Comparison of ENCODE assay signal across 9 cellular contexts in the genomic region with DNA sequence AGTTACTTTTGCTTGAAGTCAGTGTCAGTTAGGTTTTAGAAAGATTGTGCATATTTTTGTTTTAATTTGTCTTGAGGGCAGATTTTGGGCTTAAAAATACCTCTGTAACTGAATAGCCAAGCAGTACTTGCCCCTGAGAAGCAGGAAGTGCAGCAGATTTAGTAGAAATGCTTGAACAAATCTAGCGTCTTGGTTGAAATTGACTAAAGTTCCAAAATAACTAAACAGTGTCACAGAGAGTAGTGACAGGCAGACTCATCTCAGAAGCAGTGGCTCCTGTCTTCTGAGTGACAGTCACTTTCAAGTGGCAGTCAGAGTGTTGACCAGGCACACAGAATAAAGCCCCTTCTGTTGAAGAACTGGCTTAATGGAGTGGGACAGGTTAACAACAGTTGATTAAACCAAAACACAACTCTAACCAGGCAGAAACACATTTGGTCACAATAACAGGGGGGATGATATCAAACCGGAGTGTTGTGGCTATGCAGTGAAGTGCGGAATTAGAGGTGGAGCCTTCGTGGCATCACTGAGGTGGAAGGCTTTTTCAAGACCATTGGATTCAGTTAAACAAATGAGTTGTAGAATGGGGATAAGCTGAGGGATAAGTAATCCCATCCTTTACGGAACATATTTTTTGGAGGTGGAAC. TPM values are rescaled to one million over a fixed set of nuclear protein-coding genes. Genes with fewer than 3 reads are reported as not detected.
DNase-seq lines count a peak whose midpoint lies in the region; ATAC-seq and TF ChIP-seq lines count a peak whose summit lies in the region.
"Had no signal": no experiment of that assay in that cellular context is flagged by ENCODE, and none has a peak within 500 bp of the region (broad histone marks: within the 10 kb centered on the region; RNA-seq: fewer than 3 reads in every experiment).

No MANE protein-coding gene starts in this region.

- no peak overlapping the region for H2AFZ ChIP-seq in SK-N-SH (ENCODE audit: low read depth)

- TF ChIP-seq POLR2A in body of pancreas (IDR thresholded peaks at IDR 0.05), result no peak

- H3K36me3 Mint-ChIP-seq in stimulated activated effector memory CD8-positive, alpha-beta T cell treated with anti-CD3 and anti-CD28 coated beads, Interleukin-12 subunit alpha, Interleukin-12 subunit beta, amount 100 ng/mL, for 72 hours, result no peaks in the 10 kb centered on the region
- H3K36me3 Mint-ChIP-seq in activated CD4-positive, alpha-beta T cell treated with anti-CD3 and anti-CD28 coated beads, Interleukin-2, amount 10 ng/mL, durations not matched to agents 24 days and 14 days (ENCODE audit: low read depth), result no peaks in the 10 kb centered on the region

- H3K9me3 Mint-ChIP-seq in stimulated activated effector memory CD8-positive, alpha-beta T cell treated with anti-CD3 and anti-CD28 coated beads, Interleukin-12 subunit alpha, Interleukin-12 subunit beta, amount 100 ng/mL, for 72 hours, result no peaks in the 10 kb centered on the region
- H3K9me3 Mint-ChIP-seq in activated CD4-positive, alpha-beta T cell treated with anti-CD3 and anti-CD28 coated beads, Interleukin-2, amount 10 ng/mL, durations not matched to agents 24 days and 14 days, result no peaks in the 10 kb centered on the region
- H3K9me3 Mint-ChIP-seq: T-helper 1 cell treated with Interleukin-12 subunit alpha and Interleukin-12 subunit beta and Interleukin-4 antibody, amounts not matched to agents 30 μg/mL and 1 μg/mL, for 36 hours had no signal

- TF ChIP-seq RAD21 in SK-N-SH (IDR thresholded peaks at IDR 0.05; ENCODE audit: low read length), result no peak

- peaks cover 9% of the 10 kb centered on the region for H3K27me3 Mint-ChIP-seq in activated CD4-positive, alpha-beta T cell treated with anti-CD3 and anti-CD28 coated beads, Interleukin-2, amount 10 ng/mL, durations not matched to agents 24 days and 14 days

- DNase-seq in SK-N-SH, result no peak
- peak; percentile 66 for DNase-seq in NAMALWA (ENCODE audit: low spot score)
- DNase-seq in stimulated activated effector memory CD8-positive, alpha-beta T cell treated with anti-CD3 and anti-CD28 coated beads, Interleukin-12 subunit alpha, Interleukin-12 subunit beta, amount 100 ng/mL, for 72 hours (ENCODE audit: low spot score in 2 of 2), result no peak
- no peak for DNase-seq in activated CD4-positive, alpha-beta T cell treated with anti-CD3 and anti-CD28 coated beads, Interleukin-2, amount 10 ng/mL, durations not matched to agents 24 days and 14 days
- no peak for DNase-seq in body of pancreas
- DNase-seq in RWPE1 (ENCODE audit: low spot score), result no peak

- H3K27ac ChIP-seq in SK-N-SH (ENCODE audit: low read depth in 2 of 2, low read length in 1 of 2) (peak overlapping the region in 1 of 2 experiments; percentile 8; a peak in 1 of 4 replicates), body of pancreas (no peak overlapping the region), RWPE1 (no peak overlapping the region)

- H3K27ac Mint-ChIP-seq in stimulated activated effector memory CD8-positive, alpha-beta T cell treated with anti-CD3 and anti-CD28 coated beads, Interleukin-12 subunit alpha, Interleukin-12 subunit beta, amount 100 ng/mL, for 72 hours, result no peak overlapping the region
- H3K27ac Mint-ChIP-seq in activated CD4-positive, alpha-beta T cell treated with anti-CD3 and anti-CD28 coated beads, Interleukin-2, amount 10 ng/mL, durations not matched to agents 24 days and 14 days, result no peak overlapping the region
- H3K27ac Mint-ChIP-seq: T-helper 1 cell treated with Interleukin-12 subunit alpha and Interleukin-12 subunit beta and Interleukin-4 antibody, amounts not matched to agents 30 μg/mL and 1 μg/mL, for 36 hours had no signal

- POLR2A ChIA-PET in SK-N-SH (lab: Yijun Ruan, JAX), result no interaction called here
- POLR2A ChIA-PET in RWPE1 (lab: Yijun Ruan, JAX; ENCODE audit: low non-redundant PET), result interaction anchor here (0.6 kb wide), 1 partner anchor 11 kb away, joined by 4 read pairs; no protein-coding TSS in a partner anchor

- peaks cover 100% of the 10 kb centered on the region for H3K79me2 ChIP-seq in SK-N-SH (ENCODE audit: insufficient read depth)

- ATAC-seq in SK-N-SH treated with all-trans-retinoic acid at 6 μM for 48 hours (no peak), HG02642 (IDR thresholded peaks at IDR 0.05; ENCODE audit: poor library complexity, unreplicated experiment) (peak; percentile 60), body of pancreas (no peak)
- ATAC-seq in stimulated activated effector memory CD8-positive, alpha-beta T cell treated with anti-CD3 and anti-CD28 coated beads, Interleukin-12 subunit alpha, Interleukin-12 subunit beta, amount 100 ng/mL, for 72 hours, result peak; percentile 55

- H3F3A ChIP-seq in SK-N-SH (replicated peaks; ENCODE audit: insufficient read depth), result peaks cover 20% of the 10 kb centered on the region

- H3K4me1 ChIP-seq in SK-N-SH (ENCODE audit: control insufficient read depth in 1 of 2, insufficient read depth in 2 of 2, low read depth in 1 of 2, low read length in 1 of 2), result peaks cover 31 to 66% of the 10 kb centered on the region in 2 experiments
- H3K4me1 ChIP-seq in body of pancreas, result peaks cover 28% of the 10 kb centered on the region

- no peak overlapping the region for H3K4me3 Mint-ChIP-seq in stimulated activated effector memory CD8-positive, alpha-beta T cell treated with anti-CD3 and anti-CD28 coated beads, Interleukin-12 subunit alpha, Interleukin-12 subunit beta, amount 100 ng/mL, for 72 hours
- no peak overlapping the region for H3K4me3 Mint-ChIP-seq in activated CD4-positive, alpha-beta T cell treated with anti-CD3 and anti-CD28 coated beads, Interleukin-2, amount 10 ng/mL, durations not matched to agents 24 days and 14 days
- H3K4me3 Mint-ChIP-seq: T-helper 1 cell treated with Interleukin-12 subunit alpha and Interleukin-12 subunit beta and Interleukin-4 antibody, amounts not matched to agents 30 μg/mL and 1 μg/mL, for 36 hours had no signal

- H3K4me2 ChIP-seq in SK-N-SH, result 0 out of 2 replicates have a peak overlapping the region, but pooled peaks have one; percentile 19

- no peak for TF ChIP-seq CTCF in SK-N-SH (IDR thresholded peaks at IDR 0.05)
- TF ChIP-seq CTCF in body of pancreas (IDR thresholded peaks at IDR 0.05), result no peak
- TF ChIP-seq CTCF in RWPE1 (conservative IDR thresholded peaks at IDR 0.05; ENCODE audit: low read depth), result no peak

- intact Hi-C loops in activated CD4-positive, alpha-beta T cell treated with anti-CD3 and anti-CD28 coated beads, Interleukin-2, amount 10 ng/mL, durations not matched to agents 24 days and 14 days (cut with micrococcal nuclease), result no loop called here
- intact Hi-C loops in body of pancreas (cut with DNase I), result no loop called here

- no peak overlapping the region for H3K9ac ChIP-seq in SK-N-SH

- H3K9me2 ChIP-seq in SK-N-SH, result no peaks in the 10 kb centered on the region

- H3K4me3 ChIP-seq in SK-N-SH (ENCODE audit: low read depth in 2 of 2, low read length in 1 of 2) (no peak overlapping the region), body of pancreas (no peak overlapping the region)

- H3K36me3 ChIP-seq in SK-N-SH (replicated peaks in 1 of 2; ENCODE audit: control insufficient read depth in 1 of 2, insufficient read depth in 2 of 2, low read length in 1 of 2) (no peaks in the 10 kb centered on the region), body of pancreas (replicated peaks in 1 of 2; ENCODE audit: insufficient read depth in 1 of 2, low read depth in 2 of 2) (no peaks in the 10 kb centered on the region)

- H3K4me1 Mint-ChIP-seq in stimulated activated effector memory CD8-positive, alpha-beta T cell treated with anti-CD3 and anti-CD28 coated beads, Interleukin-12 subunit alpha, Interleukin-12 subunit beta, amount 100 ng/mL, for 72 hours, result no peaks in the 10 kb centered on the region
- H3K4me1 Mint-ChIP-seq in activated CD4-positive, alpha-beta T cell treated with anti-CD3 and anti-CD28 coated beads, Interleukin-2, amount 10 ng/mL, durations not matched to agents 24 days and 14 days, result peaks cover 3% of the 10 kb centered on the region

- H3K27me3 ChIP-seq in SK-N-SH (ENCODE audit: insufficient read depth) (no peaks in the 10 kb centered on the region), body of pancreas (no peaks in the 10 kb centered on the region)

- H3K9me3 ChIP-seq in SK-N-SH, result no peaks in the 10 kb centered on the region
- no peaks in the 10 kb centered on the region for H3K9me3 ChIP-seq in body of pancreas

- CTCF ChIA-PET in SK-N-SH (lab: Yijun Ruan, JAX) (interaction anchor here (1.0 kb wide), 1 partner anchor 262 kb away, joined by 3 read pairs; no protein-coding TSS in a partner anchor), RWPE1 (lab: Yijun Ruan, JAX) (no interaction called here)

- no peak for TF ChIP-seq EP300 in SK-N-SH (IDR thresholded peaks at IDR 0.05; ENCODE audit: borderline replicate concordance in 1 of 2, low read depth in 1 of 2, low read length in 1 of 2)

- 95% methylated on average over 5 of the region's 5 CpGs for whole genome bisulfite sequencing in SK-N-SH (ENCODE audit: low lambda C conversion rate)
- WGBS in body of pancreas, 2 donors, result 75 to 76% methylated on average over 5 of the region's 5 CpGs

- peaks cover 98% of the 10 kb centered on the region for H4K20me1 ChIP-seq in SK-N-SH (ENCODE audit: insufficient read depth)

TF ChIP-seq in SK-N-SH, 30 proteins besides CTCF, POLR2A, EP300 and RAD21:
- no peak for TF ChIP-seq TAF1 (IDR thresholded peaks at IDR 0.05; ENCODE audit: borderline replicate concordance, low read depth, low read length)

TF ChIP-seq in SK-N-SH treated with all-trans-retinoic acid at 6 μM for 48 hours, 23 proteins besides CTCF, POLR2A, EP300 and RAD21:
- TF ChIP-seq TCF4 (CRISPR knock-in tag; IDR thresholded peaks at IDR 0.05; ENCODE audit: borderline replicate concordance), result no peak
- TF ChIP-seq CSRNP3 (CRISPR knock-in tag; IDR thresholded peaks at IDR 0.05), result no peak

RNA-seq across cellular contexts. Expression of gene TRIO, which starts 29.1 kb away (rescaled TPM):
- 225 and 229 TPM in 2 replicates for polyA plus RNA-seq in SK-N-SH (2012; rRNA removed)
- 101 and 117 TPM in 2 replicates for polyA plus RNA-seq in SK-N-SH (2012; cell fraction: cytosol; rRNA removed)
- polyA plus RNA-seq in SK-N-SH (2012; cell fraction: nucleus; rRNA removed), result 1,118 and 1,202 TPM in 2 replicates
- total RNA-seq in activated CD4-positive, alpha-beta T cell treated with anti-CD3 and anti-CD28 coated beads, Interleukin-2, amount 10 ng/mL, durations not matched to agents 24 days and 14 days, result 8.7 and 14.0 TPM in 2 replicates
- 100 to 1,000 TPM in 1 of 2 donors, 10 to 100 TPM in 1; 62.0 to 137 TPM for total RNA-seq in body of pancreas

Comparison
In these comparisons a context has a peak if more than half of its experiments do, and no peak if none do; other contexts are left out.
1. ATAC-seq: peak in HG02642 (single experiment) and stimulated activated effector memory CD8-positive, alpha-beta T cell treated with anti-CD3 and anti-CD28 coated beads, Interleukin-12 subunit alpha, Interleukin-12 subunit beta, amount 100 ng/mL, for 72 hours (single experiment); none in SK-N-SH treated with all-trans-retinoic acid at 6 μM for 48 hours (single experiment) and body of pancreas (single experiment).